29 cellular contexts compared by ENCODE assay signal in the genomic region with DNA sequence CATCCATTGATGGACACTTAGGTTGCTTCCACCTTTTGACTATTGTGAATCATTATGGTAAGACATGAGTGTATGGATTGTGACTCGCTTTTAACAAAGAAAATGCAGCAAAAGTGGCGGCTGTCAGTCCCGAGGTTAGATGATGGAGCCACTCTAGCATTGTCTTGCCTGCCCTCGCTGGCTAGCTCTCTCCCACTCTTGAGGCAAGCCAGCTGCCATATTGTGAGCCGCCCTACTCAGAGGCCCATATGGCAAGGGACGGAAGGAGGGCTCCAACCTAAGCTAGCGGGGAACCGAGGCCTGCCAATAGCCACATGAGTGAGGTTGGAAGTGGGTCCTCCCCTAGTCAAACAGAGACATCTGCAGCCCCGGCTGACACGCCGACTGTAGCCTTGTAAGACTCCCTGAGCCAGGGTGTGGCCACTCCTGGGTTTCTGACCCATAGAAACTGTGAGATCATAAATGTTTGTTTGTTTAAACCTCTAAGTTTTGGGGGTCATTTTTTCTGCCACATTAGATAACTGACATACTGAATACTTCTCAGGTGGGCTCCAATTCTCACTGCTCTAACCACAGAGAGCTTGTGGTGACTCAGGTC.
"Had no signal": no experiment of that assay in that cellular context is flagged by ENCODE, and none has a peak within 500 bp of the region (broad histone marks: within the 10 kb centered on the region; RNA-seq: fewer than 3 reads in every experiment).

No MANE protein-coding gene starts in this region.

- H3K27me3 ChIP-seq: left lung, ovary, vagina had no signal

- H3K9me3 Mint-ChIP-seq: activated CD4-positive, alpha-beta memory T cell treated with anti-CD3 and anti-CD28 coated beads, Interleukin-2, amount 10 ng/mL, durations not matched to agents 7 days and 5 days; activated CD4-positive, alpha-beta T cell treated with anti-CD3 and anti-CD28 coated beads, Interleukin-2, amount 10 ng/mL, durations not matched to agents 7 days and 5 days; activated naive CD4-positive, alpha-beta T cell treated with anti-CD3 and anti-CD28 coated beads, Interleukin-2, amount 50 U/mL, for 24 hours; activated naive CD8-positive, alpha-beta T cell treated with anti-CD3 and anti-CD28 coated beads, Interleukin-2, amount 50 U/mL, for 24 hours; activated T-cell treated with anti-CD3 and anti-CD28 coated beads, Interleukin-2, amount 50 U/mL, for 4 hours; central memory CD8-positive, alpha-beta T cell; dendritic cell treated with granulocyte-macrophage colony-stimulating factor and Interleukin-4, amounts not matched to agents 40 ng/mL and 50 ng/mL, for 4 days; nephron; stimulated activated effector memory CD8-positive, alpha-beta T cell treated with anti-CD3 and anti-CD28 coated beads, Interleukin-12 subunit alpha, Interleukin-12 subunit beta, amount 100 ng/mL, for 72 hours; stimulated activated naive CD8-positive, alpha-beta T cell treated with anti-CD3 and anti-CD28 coated beads, Interleukin-15, Interleukin-2, amounts not matched to agents 100 ng/mL and 50 ng/mL, for 24 hours; type B pancreatic cell had no signal

- ATAC-seq: activated naive CD8-positive, alpha-beta T cell treated with anti-CD3 and anti-CD28 coated beads, Interleukin-2, amount 50 U/mL, for 24 hours; activated T-cell treated with anti-CD3 and anti-CD28 coated beads, Interleukin-2, amount 50 U/mL, for 4 hours; activated T-helper 17 cell treated with anti-CD3 and anti-CD28 coated beads, Interleukin-2, amount 50 U/mL, for 72 hours; sciatic nerve; stimulated activated effector memory CD8-positive, alpha-beta T cell treated with anti-CD3 and anti-CD28 coated beads, Interleukin-12 subunit alpha, Interleukin-12 subunit beta, amount 100 ng/mL, for 72 hours had no signal

- DNase-seq: activated CD4-positive, alpha-beta memory T cell treated with anti-CD3 and anti-CD28 coated beads, Interleukin-2, amount 10 ng/mL, durations not matched to agents 7 days and 5 days; activated CD4-positive, alpha-beta T cell treated with anti-CD3 and anti-CD28 coated beads for 1 hour; activated CD4-positive, alpha-beta T cell treated with anti-CD3 and anti-CD28 coated beads, Interleukin-2, amount 10 ng/mL, durations not matched to agents 7 days and 5 days; activated naive CD8-positive, alpha-beta T cell treated with anti-CD3 and anti-CD28 coated beads, Interleukin-2, amount 50 U/mL, for 24 hours; activated T-cell treated with anti-CD3 and anti-CD28 coated beads, Interleukin-2, amount 50 U/mL, for 4 hours; effector CD4-positive, alpha-beta T cell; foreskin fibroblast; heart left ventricle; hypothalamus; left lung; lower lobe of right lung; ovary; retina; stimulated activated CD4-positive, alpha-beta T cell treated with anti-CD3 and anti-CD28 coated beads, Interleukin-12 subunit alpha, Interleukin-12 subunit beta, amount 100 ng/mL, for 4 hours; stimulated activated CD4-positive, alpha-beta T cell treated with anti-CD3 and anti-CD28 coated beads, Interleukin-4, amount 100 ng/mL, for 1 hour; T-helper 2 cell had no signal

- H3K4me3 Mint-ChIP-seq: activated CD4-positive, alpha-beta memory T cell treated with anti-CD3 and anti-CD28 coated beads, Interleukin-2, amount 10 ng/mL, durations not matched to agents 7 days and 5 days; activated CD4-positive, alpha-beta T cell treated with anti-CD3 and anti-CD28 coated beads, Interleukin-2, amount 10 ng/mL, durations not matched to agents 7 days and 5 days; activated naive CD4-positive, alpha-beta T cell treated with anti-CD3 and anti-CD28 coated beads, Interleukin-2, amount 50 U/mL, for 24 hours; activated naive CD8-positive, alpha-beta T cell treated with anti-CD3 and anti-CD28 coated beads, Interleukin-2, amount 50 U/mL, for 24 hours; activated T-cell treated with anti-CD3 and anti-CD28 coated beads, Interleukin-2, amount 50 U/mL, for 4 hours; activated T-helper 17 cell treated with anti-CD3 and anti-CD28 coated beads, Interleukin-2, amount 50 U/mL, for 72 hours; central memory CD8-positive, alpha-beta T cell; dendritic cell treated with granulocyte-macrophage colony-stimulating factor and Interleukin-4, amounts not matched to agents 40 ng/mL and 50 ng/mL, for 4 days; nephron; stimulated activated effector memory CD8-positive, alpha-beta T cell treated with anti-CD3 and anti-CD28 coated beads, Interleukin-12 subunit alpha, Interleukin-12 subunit beta, amount 100 ng/mL, for 72 hours; stimulated activated naive CD8-positive, alpha-beta T cell treated with anti-CD3 and anti-CD28 coated beads, Interleukin-15, Interleukin-2, amounts not matched to agents 100 ng/mL and 50 ng/mL, for 24 hours had no signal

- H3K36me3 Mint-ChIP-seq: activated naive CD4-positive, alpha-beta T cell treated with anti-CD3 and anti-CD28 coated beads, Interleukin-2, amount 50 U/mL, for 24 hours; stimulated activated effector memory CD8-positive, alpha-beta T cell treated with anti-CD3 and anti-CD28 coated beads, Interleukin-12 subunit alpha, Interleukin-12 subunit beta, amount 100 ng/mL, for 72 hours had no signal

- H3K27ac Mint-ChIP-seq: activated CD4-positive, alpha-beta memory T cell treated with anti-CD3 and anti-CD28 coated beads, Interleukin-2, amount 10 ng/mL, durations not matched to agents 7 days and 5 days; activated CD4-positive, alpha-beta T cell treated with anti-CD3 and anti-CD28 coated beads, Interleukin-2, amount 10 ng/mL, durations not matched to agents 7 days and 5 days; activated naive CD4-positive, alpha-beta T cell treated with anti-CD3 and anti-CD28 coated beads, Interleukin-2, amount 50 U/mL, for 24 hours; activated naive CD8-positive, alpha-beta T cell treated with anti-CD3 and anti-CD28 coated beads, Interleukin-2, amount 50 U/mL, for 24 hours; activated T-helper 17 cell treated with anti-CD3 and anti-CD28 coated beads, Interleukin-2, amount 50 U/mL, for 72 hours; dendritic cell treated with granulocyte-macrophage colony-stimulating factor and Interleukin-4, amounts not matched to agents 40 ng/mL and 50 ng/mL, for 4 days; stimulated activated effector memory CD8-positive, alpha-beta T cell treated with anti-CD3 and anti-CD28 coated beads, Interleukin-12 subunit alpha, Interleukin-12 subunit beta, amount 100 ng/mL, for 72 hours; stimulated activated naive CD8-positive, alpha-beta T cell treated with anti-CD3 and anti-CD28 coated beads, Interleukin-15, Interleukin-2, amounts not matched to agents 100 ng/mL and 50 ng/mL, for 24 hours had no signal

- H3K4me1 Mint-ChIP-seq: activated CD4-positive, alpha-beta memory T cell treated with anti-CD3 and anti-CD28 coated beads, Interleukin-2, amount 10 ng/mL, durations not matched to agents 7 days and 5 days; activated CD4-positive, alpha-beta T cell treated with anti-CD3 and anti-CD28 coated beads, Interleukin-2, amount 10 ng/mL, durations not matched to agents 7 days and 5 days; activated naive CD4-positive, alpha-beta T cell treated with anti-CD3 and anti-CD28 coated beads, Interleukin-2, amount 50 U/mL, for 24 hours; activated naive CD8-positive, alpha-beta T cell treated with anti-CD3 and anti-CD28 coated beads, Interleukin-2, amount 50 U/mL, for 24 hours; activated T-helper 17 cell treated with anti-CD3 and anti-CD28 coated beads, Interleukin-2, amount 50 U/mL, for 72 hours; central memory CD8-positive, alpha-beta T cell; stimulated activated effector memory CD8-positive, alpha-beta T cell treated with anti-CD3 and anti-CD28 coated beads, Interleukin-12 subunit alpha, Interleukin-12 subunit beta, amount 100 ng/mL, for 72 hours had no signal

- H3K4me3 ChIP-seq: heart left ventricle, left lung, lower lobe of right lung, ovary, prostate gland, skin epidermis, thoracic aorta, vagina had no signal

- H3K9me3 ChIP-seq: heart left ventricle, left lung, lower lobe of right lung, ovary, prostate gland, thoracic aorta, vagina had no signal

- H3K36me3 ChIP-seq: left lung, lower lobe of right lung, ovary, prostate gland, thoracic aorta had no signal

- H3K4me1 ChIP-seq: left lung, prostate gland, vagina had no signal

- H3K27me3 Mint-ChIP-seq: activated CD4-positive, alpha-beta T cell treated with anti-CD3 and anti-CD28 coated beads, Interleukin-2, amount 10 ng/mL, durations not matched to agents 7 days and 5 days; activated naive CD4-positive, alpha-beta T cell treated with anti-CD3 and anti-CD28 coated beads, Interleukin-2, amount 50 U/mL, for 24 hours; stimulated activated naive CD8-positive, alpha-beta T cell treated with anti-CD3 and anti-CD28 coated beads, Interleukin-15, Interleukin-2, amounts not matched to agents 100 ng/mL and 50 ng/mL, for 24 hours; type B pancreatic cell had no signal

- H3K27ac ChIP-seq: left lung, lower lobe of right lung, ovary, prostate gland, skin epidermis, thoracic aorta, vagina had no signal
